ENCODE assay signal across 8 cellular contexts in genomic region chr5:65483474-65484346, GRCh38. TPM values are rescaled to one million over a fixed set of nuclear protein-coding genes. Genes with fewer than 3 reads are reported as not detected.
A peak's percentile ranks its signal among the peaks of the same experiment; 100 is the strongest.
DNase-seq lines count a peak whose midpoint lies in the region; ATAC-seq and TF ChIP-seq lines count a peak whose summit lies in the region.

No MANE protein-coding gene starts in this region.

- H3K4me1 ChIP-seq in adrenal gland (replicated peaks in 1 of 2), result peaks cover 5 to 26% of the 10 kb centered on the region in 2 donors
- H3K4me1 ChIP-seq in left ventricle myocardium inferior, result peaks cover 30% of the 10 kb centered on the region
- H3K4me1 ChIP-seq in rectal smooth muscle tissue (ENCODE audit: control insufficient read depth, insufficient read depth, low read length), result peaks cover 15% of the 10 kb centered on the region

- peak; percentile 68 for TF ChIP-seq CTCF in CD14-positive monocyte (IDR thresholded peaks at IDR 0.05)
- TF ChIP-seq CTCF in adrenal gland (IDR thresholded peaks at IDR 0.05), result peak; percentile 41 to 76 (median 67)
- peak; percentile 78 for TF ChIP-seq CTCF in left ventricle myocardium inferior (IDR thresholded peaks at IDR 0.05; ENCODE audit: borderline replicate concordance)

- H3K9ac ChIP-seq in rectal smooth muscle tissue (ENCODE audit: low read length), result no peak overlapping the region

- H3K27me3 Mint-ChIP-seq in CD14-positive monocyte (ENCODE audit: low read depth in 3 of 3), result peaks cover 2 to 8% (median 6%) of the 10 kb centered on the region in 3 donors

- H3K36me3 ChIP-seq in adrenal gland (replicated peaks in 1 of 2) (no peaks in the 10 kb centered on the region), left ventricle myocardium inferior (no peaks in the 10 kb centered on the region), rectal smooth muscle tissue (ENCODE audit: control insufficient read depth, insufficient read depth, low read length) (no peaks in the 10 kb centered on the region)

- peak overlapping the region in 3 of 4 donors; percentile 24 to 69 (median 60) for H3K4me3 ChIP-seq in adrenal gland
- H3K4me3 ChIP-seq in left ventricle myocardium inferior, result peak overlapping the region; percentile 76
- H3K4me3 ChIP-seq in rectal smooth muscle tissue (ENCODE audit: low read length), result peak overlapping the region; percentile 80

- H3K27me3 ChIP-seq in adrenal gland (no peaks in the 10 kb centered on the region), left ventricle myocardium inferior (ENCODE audit: low read depth) (no peaks in the 10 kb centered on the region), rectal smooth muscle tissue (ENCODE audit: control insufficient read depth, insufficient read depth, low read length) (no peaks in the 10 kb centered on the region)

- H3K27ac Mint-ChIP-seq in CD14-positive monocyte, result no peak overlapping the region

- peaks cover 0 to 3% (median 0%) of the 10 kb centered on the region in 7 donors for H3K9me3 Mint-ChIP-seq in CD14-positive monocyte

- no peak for TF ChIP-seq POLR2A in adrenal gland (IDR thresholded peaks at IDR 0.05)

- no peaks in the 10 kb centered on the region for H3K36me3 Mint-ChIP-seq in CD14-positive monocyte

- H3K9me3 ChIP-seq in adrenal gland (replicated peaks in 1 of 3) (no peaks in the 10 kb centered on the region), left ventricle myocardium inferior (replicated peaks) (no peaks in the 10 kb centered on the region)

- H3K4me3 Mint-ChIP-seq in CD14-positive monocyte, result peak overlapping the region in 1 of 2 donors; percentile 95

- intact Hi-C loops in CD14-positive monocyte (cut with micrococcal nuclease) (loop anchor here (5.0 to 10.0 kb wide), 3 partner anchors 379 to 671 kb away; no protein-coding TSS in a partner anchor), adrenal gland (cut with DNase I) (loop anchor here (10.0 kb wide), 4 partner anchors 379 to 849 kb away; no protein-coding TSS in a partner anchor), left ventricle myocardium inferior (cut with micrococcal nuclease) (loop anchor here (5.0 to 10.0 kb wide), 4 partner anchors 379 to 849 kb away; no protein-coding TSS in a partner anchor)

- DNase-seq in CD14-positive monocyte (ENCODE audit: low spot score), result no peak
- peak; percentile 38 for DNase-seq in NCI-H345 treated with DMSO at 0.1 percent for 48 hours (lab: John Stamatoyannopoulos, UW; ENCODE audit: unreplicated experiment)
- no peak for DNase-seq in adrenal gland
- DNase-seq in left ventricle myocardium inferior, result no peak
- no peak for DNase-seq in stimulated activated CD4-positive, alpha-beta T cell treated with anti-CD3 and anti-CD28 coated beads, Interleukin-4, amount 100 ng/mL, for 24 hours

- ATAC-seq in GM18868 (IDR thresholded peaks at IDR 0.05; ENCODE audit: unreplicated experiment) (peak; percentile 41), HG03139 (IDR thresholded peaks at IDR 0.05; ENCODE audit: unreplicated experiment) (peak; percentile 46)

- peaks cover 7% of the 10 kb centered on the region for H3K4me1 Mint-ChIP-seq in CD14-positive monocyte

- 10 to 19% (median 14%) methylated on average over 3 of the region's 3 CpGs for WGBS in adrenal gland, 4 donors

- H3K27ac ChIP-seq in adrenal gland (peak overlapping the region; percentile 73 to 94 (median 83)), left ventricle myocardium inferior (replicated peaks) (peak overlapping the region; percentile 96), rectal smooth muscle tissue (ENCODE audit: low read depth, low read length) (peak overlapping the region; percentile 78)

RNA-seq across cellular contexts. Expression of gene ADAMTS6, which starts 2.0 kb away (rescaled TPM):
- polyA plus RNA-seq in CD14-positive monocyte (not detected), adrenal gland (under 1 TPM; 0.24 to 0.91 (median 0.72) TPM)
- total RNA-seq in adrenal gland (1 to 10 TPM in 4 of 8 donors, under 1 TPM in 4; 0.54 to 2.5 (median 0.95) TPM), left ventricle myocardium inferior (1.5 TPM)
